1 cellular context compared by ENCODE assay signal in genomic region chr6:121521164-121521555, GRCh38.
TF ChIP-seq lines count a peak whose summit lies in the region.

No MANE protein-coding gene starts in this region.

TF ChIP-seq in GM23338, 12 proteins besides CTCF, POLR2A, EP300 and RAD21 (continued from another document):
- TF ChIP-seq, protein P1, sequence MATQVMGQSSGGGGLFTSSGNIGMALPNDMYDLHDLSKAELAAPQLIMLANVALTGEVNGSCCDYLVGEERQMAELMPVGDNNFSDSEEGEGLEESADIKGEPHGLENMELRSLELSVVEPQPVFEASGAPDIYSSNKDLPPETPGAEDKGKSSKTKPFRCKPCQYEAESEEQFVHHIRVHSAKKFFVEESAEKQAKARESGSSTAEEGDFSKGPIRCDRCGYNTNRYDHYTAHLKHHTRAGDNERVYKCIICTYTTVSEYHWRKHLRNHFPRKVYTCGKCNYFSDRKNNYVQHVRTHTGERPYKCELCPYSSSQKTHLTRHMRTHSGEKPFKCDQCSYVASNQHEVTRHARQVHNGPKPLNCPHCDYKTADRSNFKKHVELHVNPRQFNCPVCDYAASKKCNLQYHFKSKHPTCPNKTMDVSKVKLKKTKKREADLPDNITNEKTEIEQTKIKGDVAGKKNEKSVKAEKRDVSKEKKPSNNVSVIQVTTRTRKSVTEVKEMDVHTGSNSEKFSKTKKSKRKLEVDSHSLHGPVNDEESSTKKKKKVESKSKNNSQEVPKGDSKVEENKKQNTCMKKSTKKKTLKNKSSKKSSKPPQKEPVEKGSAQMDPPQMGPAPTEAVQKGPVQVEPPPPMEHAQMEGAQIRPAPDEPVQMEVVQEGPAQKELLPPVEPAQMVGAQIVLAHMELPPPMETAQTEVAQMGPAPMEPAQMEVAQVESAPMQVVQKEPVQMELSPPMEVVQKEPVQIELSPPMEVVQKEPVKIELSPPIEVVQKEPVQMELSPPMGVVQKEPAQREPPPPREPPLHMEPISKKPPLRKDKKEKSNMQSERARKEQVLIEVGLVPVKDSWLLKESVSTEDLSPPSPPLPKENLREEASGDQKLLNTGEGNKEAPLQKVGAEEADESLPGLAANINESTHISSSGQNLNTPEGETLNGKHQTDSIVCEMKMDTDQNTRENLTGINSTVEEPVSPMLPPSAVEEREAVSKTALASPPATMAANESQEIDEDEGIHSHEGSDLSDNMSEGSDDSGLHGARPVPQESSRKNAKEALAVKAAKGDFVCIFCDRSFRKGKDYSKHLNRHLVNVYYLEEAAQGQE (IDR thresholded peaks at IDR 0.05; ENCODE audit: unreplicated experiment): no peak
- TF ChIP-seq STAT1 (IDR thresholded peaks at IDR 0.05; ENCODE audit: unreplicated experiment) (no peak), ZNF114 (CRISPR knock-in tag; IDR thresholded peaks at IDR 0.05) (no peak), POLR2AphosphoS5 (IDR thresholded peaks at IDR 0.05; ENCODE audit: low read depth) (no peak), EZH2 (IDR thresholded peaks at IDR 0.05; ENCODE audit: low read depth, unreplicated experiment) (no peak), CREB1 (CRISPR knock-in tag; IDR thresholded peaks at IDR 0.05; ENCODE audit: low read depth) (no peak), EZH2phosphoT487 (IDR thresholded peaks at IDR 0.05; ENCODE audit: unreplicated experiment) (no peak), ZNF331 (CRISPR knock-in tag; IDR thresholded peaks at IDR 0.05; ENCODE audit: low read depth) (no peak)
- TF ChIP-seq, protein P2, sequence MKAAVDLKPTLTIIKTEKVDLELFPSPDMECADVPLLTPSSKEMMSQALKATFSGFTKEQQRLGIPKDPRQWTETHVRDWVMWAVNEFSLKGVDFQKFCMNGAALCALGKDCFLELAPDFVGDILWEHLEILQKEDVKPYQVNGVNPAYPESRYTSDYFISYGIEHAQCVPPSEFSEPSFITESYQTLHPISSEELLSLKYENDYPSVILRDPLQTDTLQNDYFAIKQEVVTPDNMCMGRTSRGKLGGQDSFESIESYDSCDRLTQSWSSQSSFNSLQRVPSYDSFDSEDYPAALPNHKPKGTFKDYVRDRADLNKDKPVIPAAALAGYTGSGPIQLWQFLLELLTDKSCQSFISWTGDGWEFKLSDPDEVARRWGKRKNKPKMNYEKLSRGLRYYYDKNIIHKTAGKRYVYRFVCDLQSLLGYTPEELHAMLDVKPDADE (IDR thresholded peaks at IDR 0.05): no peak
